ENCODE assay signal across 20 cellular contexts in the genomic region with DNA sequence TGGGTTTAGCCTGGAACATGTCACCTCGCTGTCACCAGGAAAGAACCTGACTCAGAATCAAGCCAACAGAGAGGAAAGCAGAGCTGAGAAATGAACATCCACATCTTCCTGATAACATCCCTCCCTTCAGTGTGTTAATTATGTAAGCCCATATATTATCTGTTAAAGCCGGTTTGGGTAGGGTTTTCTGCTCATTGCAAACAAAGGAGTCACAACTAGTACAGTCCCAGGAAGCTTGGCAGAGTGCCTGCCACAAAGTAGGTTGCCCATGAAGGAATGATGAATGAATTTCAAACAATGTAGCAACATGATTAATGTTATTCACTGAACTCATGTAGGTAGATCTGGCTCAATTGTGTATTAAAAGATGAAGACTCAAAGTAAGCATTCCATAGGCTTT. TPM values are rescaled to one million over a fixed set of nuclear protein-coding genes. Genes with fewer than 3 reads are reported as not detected.
DNase-seq lines count a peak whose midpoint lies in the region; ATAC-seq, FAIRE-seq and TF ChIP-seq lines count a peak whose summit lies in the region.
"Had no signal": no experiment of that assay in that cellular context is flagged by ENCODE, and none has a peak within 500 bp of the region (broad histone marks: within the 10 kb centered on the region; RNA-seq: fewer than 3 reads in every experiment).

No MANE protein-coding gene starts in this region.

- peak; percentile 1 for DNase-seq in NCI-H146 (lab: John Stamatoyannopoulos, UW)
- DNase-seq in NCI-H146 treated with DMSO at 0.1 percent for 48 hours (lab: John Stamatoyannopoulos, UW; ENCODE audit: unreplicated experiment), result no peak
- peak; percentile 86 for DNase-seq in NCI-H345 (lab: John Stamatoyannopoulos, UW)
- DNase-seq in bronchial epithelial cell (ENCODE audit: low read depth), result peak; percentile 91
- peak; percentile 28 for DNase-seq in putamen (ENCODE audit: low spot score)
- no peak for DNase-seq in hepatocyte (ENCODE audit: low spot score)
- DNase-seq: ACHN; activated CD4-positive, alpha-beta T cell treated with anti-CD3 and anti-CD28 coated beads for 1 hour; activated CD8-positive, alpha-beta memory T cell treated with anti-CD3 and anti-CD28 coated beads, Interleukin-2, amount 50 U/mL, for 48 hours; activated naive CD4-positive, alpha-beta T cell treated with anti-CD3 and anti-CD28 coated beads for 36 hours; effector CD8-positive, alpha-beta T cell; foreskin melanocyte; mesenchymal stem cell; NCI-H510A; stimulated activated CD4-positive, alpha-beta T cell treated with anti-CD3 and anti-CD28 coated beads, Interleukin-1b, Interleukin-23, amount 100 ng/mL, for 48 hours; T-helper 17 cell; thyroid gland had no signal

- no peak overlapping the region for H2AFZ ChIP-seq in hepatocyte

- H3K27me3 ChIP-seq in bronchial epithelial cell (ENCODE audit: control insufficient read depth, insufficient read depth, low read length) (peaks cover 6% of the 10 kb centered on the region), hepatocyte (no peaks in the 10 kb centered on the region)
- H3K27me3 ChIP-seq: thyroid gland had no signal

- no peak for ATAC-seq in GM19455 (IDR thresholded peaks at IDR 0.05; ENCODE audit: unreplicated experiment)
- ATAC-seq in HG03175 (IDR thresholded peaks at IDR 0.05; ENCODE audit: unreplicated experiment), result no peak
- ATAC-seq: Panc1, T-helper 17 cell had no signal

- no peaks in the 10 kb centered on the region for H3K9me2 ChIP-seq in hepatocyte (replicated peaks; ENCODE audit: insufficient read depth)

- peak; percentile 64 for FAIRE-seq in bronchial epithelial cell (lab: Jason Lieb, UNC)

- H3K27ac ChIP-seq in hepatocyte, result no peak overlapping the region
- H3K27ac ChIP-seq: thyroid gland had no signal

- H3K4me3 ChIP-seq in bronchial epithelial cell (ENCODE audit: low read depth, low read length), result no peak overlapping the region
- no peak overlapping the region for H3K4me3 ChIP-seq in hepatocyte
- H3K4me3 ChIP-seq: thyroid gland had no signal

- no peaks in the 10 kb centered on the region for H4K20me1 ChIP-seq in hepatocyte (ENCODE audit: insufficient read depth, poor library complexity, severe bottlenecking)

- no peak overlapping the region for H3K4me2 ChIP-seq in hepatocyte

- TF ChIP-seq CTCF in bronchial epithelial cell (IDR thresholded peaks at IDR 0.05; ENCODE audit: insufficient read depth, low read length, severe bottlenecking), result no peak
- no peak for TF ChIP-seq CTCF in hepatocyte (IDR thresholded peaks at IDR 0.05; ENCODE audit: poor library complexity)

- H3K4me1 ChIP-seq in hepatocyte (ENCODE audit: insufficient read depth), result no peaks in the 10 kb centered on the region
- H3K4me1 ChIP-seq: thyroid gland had no signal

- no peaks in the 10 kb centered on the region for H3K9me3 ChIP-seq in hepatocyte (ENCODE audit: low read depth)
- H3K9me3 ChIP-seq: thyroid gland had no signal

- WGBS in hepatocyte (ENCODE audit: low lambda C conversion rate, missing lambda C conversion rate), result 65% methylated on average over 2 of the region's 2 CpGs

- H3K79me2 ChIP-seq in hepatocyte, result no peaks in the 10 kb centered on the region

- H3K36me3 ChIP-seq in bronchial epithelial cell (ENCODE audit: control insufficient read depth, insufficient read depth, low read length), result no peaks in the 10 kb centered on the region
- no peaks in the 10 kb centered on the region for H3K36me3 ChIP-seq in hepatocyte (replicated peaks; ENCODE audit: insufficient read depth, low read depth)
- H3K36me3 ChIP-seq: thyroid gland had no signal

RNA-seq across cellular contexts. Expression of gene PPARGC1B, which starts 10.4 kb away (rescaled TPM):
- total RNA-seq in bronchial epithelial cell (1.8 and 2.0 TPM in 2 replicates), hepatocyte (2.4 and 3.8 TPM in 2 replicates)
- polyA plus RNA-seq in hepatocyte, result 2.5 and 4.9 TPM in 2 replicates

Comparison
In these comparisons a context has a peak if more than half of its experiments do, and no peak if none do; other contexts are left out.
1. DNase-seq: peak in NCI-H146 (single experiment), NCI-H345 (single experiment), bronchial epithelial cell (single experiment) and putamen (single experiment); none in NCI-H146 treated with DMSO at 0.1 percent for 48 hours (single experiment) and hepatocyte (single experiment).